Comparison of ENCODE assay signal across 28 cellular contexts in the genomic region with DNA sequence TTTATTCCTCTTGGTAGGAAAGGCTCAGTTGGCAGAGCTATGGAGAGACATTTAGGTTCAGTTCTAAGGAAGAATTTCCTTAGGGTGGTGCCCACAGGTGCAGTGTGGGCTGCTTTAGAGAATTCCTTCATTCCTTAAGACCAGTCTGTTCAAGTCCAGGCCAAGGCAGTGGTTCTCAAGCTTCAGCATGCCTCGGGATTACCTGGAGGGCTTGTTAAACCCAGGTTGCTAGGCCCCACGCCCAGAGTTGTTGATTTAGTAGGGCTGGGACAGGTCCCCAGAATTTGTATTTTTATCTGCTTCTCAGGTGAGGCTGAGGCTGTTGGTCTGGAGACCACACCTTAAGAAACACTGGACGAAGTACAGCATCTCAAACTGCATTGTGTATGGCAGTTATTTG.
A peak's percentile ranks its signal among the peaks of the same experiment; 100 is the strongest.
DNase-seq lines count a peak whose midpoint lies in the region; ATAC-seq and TF ChIP-seq lines count a peak whose summit lies in the region.
"Had no signal": no experiment of that assay in that cellular context is flagged by ENCODE, and none has a peak within 500 bp of the region (broad histone marks: within the 10 kb centered on the region; RNA-seq: fewer than 3 reads in every experiment).

No MANE protein-coding gene starts in this region.

- no peaks in the 10 kb centered on the region for H3K27me3 Mint-ChIP-seq in activated naive CD4-positive, alpha-beta T cell treated with anti-CD3 and anti-CD28 coated beads for 36 hours (ENCODE audit: low read depth)
- H3K27me3 Mint-ChIP-seq: activated B cell treated with CpG ODN at 0.5 μM for 24 hours, naive B cell had no signal

- H3K9me3 Mint-ChIP-seq in activated naive CD4-positive, alpha-beta T cell treated with anti-CD3 and anti-CD28 coated beads for 36 hours = no peaks in the 10 kb centered on the region
- H3K9me3 Mint-ChIP-seq: activated B cell treated with CpG ODN at 0.5 μM for 24 hours, immature natural killer cell had no signal

- WGBS in heart left ventricle, 4 donors = 86 to 94% (median 92%) methylated on average over 3 of the region's 3 CpGs
- 3% methylated on average over 3 of the region's 3 CpGs for WGBS in mammary epithelial cell (ENCODE audit: low coverage, missing lambda C conversion rate)

- intact Hi-C loops in heart left ventricle (cut with DNase I) = loop anchor here in 5 of 10 donors (5.0 to 10.0 kb wide), 5 partner anchors 60 to 180 kb away; partner anchors contain the start of gene CERS6 (in 2 of the 5)
- intact Hi-C loops in cardiac septum (cut with DNase I) = loop anchor here (5.0 kb wide), 1 partner anchor 117 kb away; no protein-coding TSS in a partner anchor
- intact Hi-C loops in mammary epithelial cell (cut with micrococcal nuclease) = loop anchor here (2.0 kb wide), 2 partner anchors 68 to 90 kb away; partner anchors contain the start of gene CERS6
- intact Hi-C loops in left colon (cut with DNase I, micrococcal nuclease) = no loop called here
- intact Hi-C loops in activated naive CD4-positive, alpha-beta T cell treated with anti-CD3 and anti-CD28 coated beads for 36 hours (cut with micrococcal nuclease) = no loop called here

- DNase-seq in heart left ventricle (no peak), cardiac septum (ENCODE audit: low spot score) (no peak), mammary epithelial cell (peak; percentile 95), left colon (peak; percentile 34 to 47), ureter (ENCODE audit: low spot score) (peak; percentile 56), Kasumi-1 (lab: John Stamatoyannopoulos, UW) (no peak)
- no peak for DNase-seq in activated naive CD4-positive, alpha-beta T cell treated with anti-CD3 and anti-CD28 coated beads for 36 hours
- DNase-seq: 8988T; activated B cell treated with CpG ODN at 0.5 μM for 24 hours; activated CD4-positive, alpha-beta T cell treated with anti-CD3 and anti-CD28 coated beads, Interleukin-2, amount 50 U/mL, for 1 hour; activated naive CD4-positive, alpha-beta T cell; activated T-cell treated with anti-CD3 and anti-CD28 coated beads, Interleukin-2, amount 50 U/mL, for 48 hours; C1 segment of cervical spinal cord; DMS153; dorsolateral prefrontal cortex; hypothalamus; immature natural killer cell; left lung; naive B cell; NCI-H446; NCI-H748 treated with DMSO at 0.1 percent for 48 hours; sigmoid colon; stimulated activated CD4-positive, alpha-beta T cell treated with anti-CD3 and anti-CD28 coated beads, Interleukin-4, amount 100 ng/mL, for 24 hours; tibial artery had no signal

- CTCF ChIA-PET in mammary epithelial cell (lab: Charles Lee; ENCODE audit: low non-redundant PET) = interaction anchor here (0.8 kb wide), 1 partner anchor 67 kb away, joined by 5 read pairs; no protein-coding TSS in a partner anchor
- CTCF ChIA-PET in activated naive CD4-positive, alpha-beta T cell treated with anti-CD3 and anti-CD28 coated beads for 36 hours (lab: Charles Lee) = no interaction called here

- H2AFZ ChIP-seq in mammary epithelial cell (ENCODE audit: low read depth, low read length) = no peak overlapping the region

- H3K27me3 ChIP-seq in heart left ventricle (no peaks in the 10 kb centered on the region), mammary epithelial cell (ENCODE audit: insufficient read depth, low read length) (no peaks in the 10 kb centered on the region)
- H3K27me3 ChIP-seq: dorsolateral prefrontal cortex, gastroesophageal sphincter, left lung, neutrophil, sigmoid colon, tibial artery had no signal

- no peak for TF ChIP-seq POLR2A in heart left ventricle (IDR thresholded peaks at IDR 0.05)

- peak overlapping the region; percentile 50 for H3K9ac ChIP-seq in mammary epithelial cell (ENCODE audit: insufficient read depth, low read length)

- H3K4me2 ChIP-seq in mammary epithelial cell (ENCODE audit: insufficient read depth, low read depth, low read length) = peak overlapping the region; percentile 79

- H4K20me1 ChIP-seq in mammary epithelial cell (ENCODE audit: insufficient read depth, low read length) = no peaks in the 10 kb centered on the region

- H3K9me3 ChIP-seq in heart left ventricle (no peaks in the 10 kb centered on the region), mammary epithelial cell (replicated peaks; ENCODE audit: insufficient read depth, low read length) (no peaks in the 10 kb centered on the region)
- H3K9me3 ChIP-seq: gastroesophageal sphincter, left lung, neutrophil, sigmoid colon, tibial artery had no signal

- H3K27ac Mint-ChIP-seq in activated naive CD4-positive, alpha-beta T cell treated with anti-CD3 and anti-CD28 coated beads for 36 hours = no peak overlapping the region
- H3K27ac Mint-ChIP-seq: activated B cell treated with CpG ODN at 0.5 μM for 24 hours, naive B cell had no signal

- dilution Hi-C loops in mammary epithelial cell (cut with HindIII; ENCODE audit: low sequenced_read_pairs) = no loop called here

- H3K36me3 ChIP-seq in heart left ventricle = no peaks in the 10 kb centered on the region
- no peaks in the 10 kb centered on the region for H3K36me3 ChIP-seq in mammary epithelial cell (ENCODE audit: insufficient read depth, low read length)
- H3K36me3 ChIP-seq: gastroesophageal sphincter, left lung, neutrophil, sigmoid colon, tibial artery had no signal

- H3K36me3 Mint-ChIP-seq in activated naive CD4-positive, alpha-beta T cell treated with anti-CD3 and anti-CD28 coated beads for 36 hours (ENCODE audit: low read depth) = peaks cover 3% of the 10 kb centered on the region
- H3K36me3 Mint-ChIP-seq: immature natural killer cell, naive B cell had no signal

- no peak overlapping the region for H3K4me3 ChIP-seq in heart left ventricle
- no peak overlapping the region for H3K4me3 ChIP-seq in mammary epithelial cell (replicated peaks in 1 of 3; ENCODE audit: insufficient read depth in 1 of 3, low read depth in 2 of 3, low read length in 3 of 3)
- H3K4me3 ChIP-seq: dorsolateral prefrontal cortex, gastroesophageal sphincter, GM12878, left lung, sigmoid colon, tibial artery had no signal

- H3K4me1 ChIP-seq in heart left ventricle = peaks cover 0 to 86% (median 55%) of the 10 kb centered on the region in 12 donors
- peaks cover 72% of the 10 kb centered on the region for H3K4me1 ChIP-seq in mammary epithelial cell (ENCODE audit: insufficient read depth, low read length)

- in situ Hi-C loops in mammary epithelial cell (cut with MboI; ENCODE audit: low sequenced_read_pairs in 2 of 2) = no loop called here

- ATAC-seq in heart left ventricle (no peak), left colon (peak; percentile 80), GM21576 (IDR thresholded peaks at IDR 0.05; ENCODE audit: unreplicated experiment) (no peak)
- ATAC-seq: gastroesophageal sphincter, left lung had no signal

- no peak overlapping the region for H3K4me3 Mint-ChIP-seq in activated naive CD4-positive, alpha-beta T cell treated with anti-CD3 and anti-CD28 coated beads for 36 hours
- H3K4me3 Mint-ChIP-seq: activated B cell treated with CpG ODN at 0.5 μM for 24 hours, immature natural killer cell, naive B cell had no signal

- peak overlapping the region in 10 of 12 donors; percentile 66 to 84 (median 82) for H3K27ac ChIP-seq in heart left ventricle
- peak overlapping the region; percentile 94 for H3K27ac ChIP-seq in mammary epithelial cell (ENCODE audit: insufficient read depth, low read depth, low read length)
- H3K27ac ChIP-seq: left lung, neutrophil, sigmoid colon had no signal

- H3K4me1 Mint-ChIP-seq in activated naive CD4-positive, alpha-beta T cell treated with anti-CD3 and anti-CD28 coated beads for 36 hours (ENCODE audit: low read depth) = peaks cover 59% of the 10 kb centered on the region

- BruUV-seq in mammary epithelial cell (replicated peaks; lab: Mats Ljungman, UMichigan) = no TSS peak

- no peak for TF ChIP-seq CTCF in heart left ventricle (IDR thresholded peaks at IDR 0.05)
- TF ChIP-seq CTCF in mammary epithelial cell (conservative IDR thresholded peaks at IDR 0.05 in 1 of 2, IDR thresholded peaks at IDR 0.05 in 1 of 2; ENCODE audit: extremely low read depth in 1 of 2, insufficient read depth in 1 of 2, low read depth in 1 of 2, low read length in 2 of 2) = no peak

- peaks cover 94% of the 10 kb centered on the region for H3K79me2 ChIP-seq in mammary epithelial cell (ENCODE audit: insufficient read depth, low read length)

Comparison
In these comparisons a context has a peak if more than half of its experiments do, and no peak if none do; other contexts are left out.
1. DNase-seq: peak in mammary epithelial cell (single experiment), left colon (2 of 2) and ureter (single experiment); none in heart left ventricle (0 of 5), cardiac septum (single experiment), Kasumi-1 (0 of 2) and activated naive CD4-positive, alpha-beta T cell treated with anti-CD3 and anti-CD28 coated beads for 36 hours (single experiment).
2. intact Hi-C loops: an anchor here in cardiac septum (5.0 kb wide) and mammary epithelial cell (2.0 kb wide); none called in left colon and activated naive CD4-positive, alpha-beta T cell treated with anti-CD3 and anti-CD28 coated beads for 36 hours.